ENCODE assay signal across 11 cellular contexts in the genomic region with DNA sequence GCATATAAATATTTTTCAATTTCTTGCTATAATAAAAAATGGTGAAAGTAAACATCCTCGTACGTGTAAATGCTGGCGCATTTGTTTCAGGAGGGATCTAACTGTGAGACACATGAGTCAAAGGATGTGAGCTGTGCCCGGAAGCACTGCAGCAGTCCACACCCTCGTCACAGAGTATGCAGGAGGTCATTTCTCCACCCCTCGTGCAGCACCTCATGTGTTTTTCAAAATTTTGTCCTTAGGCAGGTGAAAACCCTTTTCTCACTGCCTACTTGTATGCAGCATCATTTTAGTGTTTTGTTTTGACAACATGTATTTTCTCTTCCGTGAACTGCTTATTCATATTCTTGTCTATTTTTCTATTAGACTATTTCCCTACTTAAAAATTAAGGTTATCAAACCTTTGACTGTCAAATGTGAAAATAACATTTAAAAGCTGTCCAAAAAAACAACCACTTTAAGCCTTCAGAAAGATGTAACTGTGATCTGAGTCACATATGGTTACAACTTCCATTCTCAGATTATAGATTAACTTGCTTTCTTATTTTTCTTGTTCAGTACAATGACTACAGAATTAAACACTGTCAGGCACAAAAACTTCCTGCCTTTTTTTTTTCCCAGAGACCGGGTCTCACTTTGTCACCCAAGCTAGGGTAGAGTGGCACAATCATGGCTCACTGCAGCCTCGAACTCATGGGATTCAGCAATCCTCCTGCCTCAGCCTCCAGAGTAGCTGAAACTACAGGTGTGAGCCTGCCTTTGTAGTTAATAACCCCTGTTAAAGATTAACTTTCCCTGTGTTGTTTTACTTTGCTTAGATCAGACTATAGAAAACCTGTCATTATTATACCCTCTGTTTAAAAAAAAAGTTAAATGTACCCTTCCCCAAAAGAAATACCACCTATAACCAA.
DNase-seq lines count a peak whose midpoint lies in the region; ATAC-seq lines count a peak whose summit lies in the region.
"Had no signal": no experiment of that assay in that cellular context is flagged by ENCODE, and none has a peak within 500 bp of the region (broad histone marks: within the 10 kb centered on the region; RNA-seq: fewer than 3 reads in every experiment).

No MANE protein-coding gene starts in this region.

- peak overlapping the region; percentile 60 for H3K27ac Mint-ChIP-seq in T-helper 17 cell
- H3K27ac Mint-ChIP-seq: activated naive CD4-positive, alpha-beta T cell treated with anti-CD3 and anti-CD28 coated beads for 36 hours; nephron had no signal

- peak overlapping the region; percentile 84 for H3K27ac ChIP-seq in mesenchymal stem cell (ENCODE audit: low read length, poor library complexity, severe bottlenecking)

- ATAC-seq in GM19023 (IDR thresholded peaks at IDR 0.05; ENCODE audit: unreplicated experiment) = peak; percentile 59
- ATAC-seq in HG03066 (IDR thresholded peaks at IDR 0.05; ENCODE audit: low read depth, unreplicated experiment) = peak; percentile 56
- ATAC-seq in T-helper 17 cell = no peak
- ATAC-seq in HG02588 (IDR thresholded peaks at IDR 0.05; ENCODE audit: unreplicated experiment) = no peak
- ATAC-seq in GM19328 (IDR thresholded peaks at IDR 0.05; ENCODE audit: unreplicated experiment) = no peak

- H3K36me3 ChIP-seq in mesenchymal stem cell (ENCODE audit: control insufficient read depth in 1 of 2, insufficient read depth in 2 of 2, low read depth in 1 of 2, low read length in 2 of 2) = no peaks in the 10 kb centered on the region

- H3K4me3 ChIP-seq in mesenchymal stem cell (ENCODE audit: insufficient read depth in 1 of 2, low read depth in 1 of 2, low read length in 2 of 2) = no peak overlapping the region

- H2BK15ac ChIP-seq in mesenchymal stem cell (ENCODE audit: low read depth, poor library complexity, severe bottlenecking) = no peak overlapping the region

- H3K36me3 Mint-ChIP-seq in T-helper 17 cell (ENCODE audit: low read depth) = peaks cover 4% of the 10 kb centered on the region

- no peak overlapping the region for H2BK120ac ChIP-seq in mesenchymal stem cell (ENCODE audit: low read depth, low read length)

- no peaks in the 10 kb centered on the region for H3K4me1 Mint-ChIP-seq in T-helper 17 cell
- H3K4me1 Mint-ChIP-seq: nephron had no signal

- peaks cover 12% of the 10 kb centered on the region for H3K27me3 Mint-ChIP-seq in T-helper 17 cell

- H2BK12ac ChIP-seq in mesenchymal stem cell (ENCODE audit: low read length in 2 of 2) = no peak overlapping the region

- H3K4me2 ChIP-seq in mesenchymal stem cell (ENCODE audit: low read length, poor library complexity, severe bottlenecking) = no peak overlapping the region

- no peak overlapping the region for H4K8ac ChIP-seq in mesenchymal stem cell (ENCODE audit: low read length)

- peaks cover 10% of the 10 kb centered on the region for H3K79me1 ChIP-seq in mesenchymal stem cell (replicated peaks; ENCODE audit: low read length, poor library complexity, severe bottlenecking)

- H3K4ac ChIP-seq in mesenchymal stem cell (ENCODE audit: low read depth in 1 of 2, low read length in 2 of 2) = no peak overlapping the region

- no peaks in the 10 kb centered on the region for H3K9me3 ChIP-seq in T-helper 17 cell (ENCODE audit: control insufficient read depth, low read length, poor library complexity, severe bottlenecking)
- no peaks in the 10 kb centered on the region for H3K9me3 ChIP-seq in mesenchymal stem cell (ENCODE audit: control insufficient read depth, low read length)

- no peak overlapping the region for H3K23ac ChIP-seq in mesenchymal stem cell (ENCODE audit: low read length in 2 of 2)

- 86% methylated on average over 8 of the region's 9 CpGs for WGBS in mesenchymal stem cell

- H3K14ac ChIP-seq in mesenchymal stem cell (ENCODE audit: low read length in 2 of 2) = no peak overlapping the region

- H3K4me3 Mint-ChIP-seq in T-helper 17 cell = no peak overlapping the region
- H3K4me3 Mint-ChIP-seq: activated naive CD4-positive, alpha-beta T cell treated with anti-CD3 and anti-CD28 coated beads for 36 hours; nephron had no signal

- peak overlapping the region; percentile 87 for H2AK5ac ChIP-seq in mesenchymal stem cell (ENCODE audit: low read length, severe bottlenecking)

- H3K27me3 ChIP-seq in mesenchymal stem cell (ENCODE audit: control insufficient read depth in 1 of 2, insufficient read depth in 1 of 2, low read length in 2 of 2) = no peaks in the 10 kb centered on the region

- no peak overlapping the region for H4K91ac ChIP-seq in mesenchymal stem cell (ENCODE audit: low read length)

- no peak overlapping the region for H2BK5ac ChIP-seq in mesenchymal stem cell (ENCODE audit: low read depth, low read length, poor library complexity, severe bottlenecking)

- peaks cover 8% of the 10 kb centered on the region for H3K4me1 ChIP-seq in mesenchymal stem cell (ENCODE audit: control insufficient read depth, insufficient read depth, low read depth, low read length)

- H2AFZ ChIP-seq in mesenchymal stem cell (ENCODE audit: low read depth, low read length) = no peak overlapping the region

- H3K9ac ChIP-seq in mesenchymal stem cell (ENCODE audit: low read length) = no peak overlapping the region

- DNase-seq in T-helper 17 cell (no peak), mesenchymal stem cell (no peak), T1000 (lab: John Stamatoyannopoulos, UW) (no peak)
- DNase-seq in stimulated activated CD4-positive, alpha-beta T cell treated with anti-CD3 and anti-CD28 coated beads, Interleukin-4, amount 100 ng/mL, for 24 hours = no peak
- DNase-seq: activated naive CD4-positive, alpha-beta T cell treated with anti-CD3 and anti-CD28 coated beads for 36 hours; NCI-H2171 had no signal

- no peak overlapping the region for H3K18ac ChIP-seq in mesenchymal stem cell (ENCODE audit: low read depth in 1 of 2, low read length in 2 of 2)

Comparison
In these comparisons a context has a peak if more than half of its experiments do, and no peak if none do; other contexts are left out.
1. ATAC-seq: peak in GM19023 (single experiment) and HG03066 (single experiment); none in T-helper 17 cell (single experiment), HG02588 (single experiment) and GM19328 (single experiment).